ENCODE assay signal across 9 cellular contexts in the genomic region with DNA sequence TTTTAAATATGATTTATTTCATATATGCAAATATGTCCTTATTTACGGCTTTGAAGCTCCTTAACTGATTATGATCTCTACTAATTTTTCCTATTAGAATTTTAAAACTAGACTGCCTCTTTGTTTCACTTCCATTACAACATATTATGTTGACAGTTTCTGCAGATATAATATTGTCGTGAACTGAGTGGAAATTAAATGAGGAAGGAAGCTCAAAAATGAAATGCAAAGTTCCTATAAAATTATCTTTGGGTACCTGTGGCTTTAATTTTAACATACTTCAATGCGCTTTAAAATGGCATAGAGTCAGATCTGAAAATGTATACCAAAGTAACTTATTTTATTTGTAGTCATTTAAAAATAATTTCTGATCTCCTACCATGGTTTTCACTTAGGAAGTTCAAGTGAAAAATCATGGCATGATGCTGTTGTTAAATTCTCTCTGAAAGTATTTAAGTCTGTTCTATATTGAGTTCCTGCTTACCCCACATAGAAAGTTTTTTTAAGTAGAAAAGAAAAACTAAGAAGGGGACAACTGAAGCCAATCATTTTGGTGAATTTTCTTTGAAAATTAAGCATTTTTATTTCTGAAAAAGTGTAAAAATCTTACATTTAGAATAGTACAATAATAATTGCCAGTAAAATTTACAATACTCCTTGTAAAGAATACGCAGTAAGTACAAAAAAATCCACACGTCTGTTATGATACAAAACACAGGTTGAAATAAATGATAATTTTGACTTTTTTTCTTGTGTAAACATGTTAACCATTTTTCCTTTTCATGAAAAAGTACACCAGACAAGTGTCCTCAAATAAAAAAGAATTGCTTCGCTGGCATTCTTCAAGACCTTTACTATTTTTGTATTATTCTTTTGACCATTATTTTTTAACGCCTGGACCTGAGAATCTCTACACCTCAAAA. TPM values are rescaled to one million over a fixed set of nuclear protein-coding genes. Genes with fewer than 3 reads are reported as not detected.
A peak's percentile ranks its signal among the peaks of the same experiment; 100 is the strongest.
DNase-seq lines count a peak whose midpoint lies in the region; ATAC-seq and TF ChIP-seq lines count a peak whose summit lies in the region.
"Had no signal": no experiment of that assay in that cellular context is flagged by ENCODE, and none has a peak within 500 bp of the region (broad histone marks: within the 10 kb centered on the region; RNA-seq: fewer than 3 reads in every experiment).

No MANE protein-coding gene starts in this region.

- H3K4me1 ChIP-seq in HUES64 (ENCODE audit: insufficient read depth, low read length), result peaks cover 14% of the 10 kb centered on the region
- H3K4me1 ChIP-seq in mesodermal cell (ENCODE audit: control insufficient read depth, insufficient read depth, low read length, poor library complexity, severe bottlenecking), result peaks cover 4% of the 10 kb centered on the region

- DNase-seq in AG10803 (ENCODE audit: low read depth), result no peak
- peak; percentile 44 for DNase-seq in astrocyte of the spinal cord (ENCODE audit: low read depth, low spot score)
- no peak for DNase-seq in effector CD8-positive, alpha-beta T cell (lab: John Stamatoyannopoulos, UW)

- H3K27ac ChIP-seq in HUES64 (ENCODE audit: low read depth, low read length) (no peak overlapping the region), mesodermal cell (ENCODE audit: low read depth, low read length, severe bottlenecking) (no peak overlapping the region)
- H3K27ac ChIP-seq: neutrophil had no signal

- ATAC-seq in HG03432 (IDR thresholded peaks at IDR 0.05; ENCODE audit: unreplicated experiment), result no peak
- ATAC-seq in GM19463 (IDR thresholded peaks at IDR 0.05; ENCODE audit: unreplicated experiment), result no peak
- ATAC-seq in GM19452 (IDR thresholded peaks at IDR 0.05; ENCODE audit: unreplicated experiment), result no peak

- H3K9ac ChIP-seq in HUES64 (ENCODE audit: low read depth, low read length), result no peak overlapping the region

- in situ Hi-C loops in astrocyte of the spinal cord (cut with HindIII; ENCODE audit: low sequenced_read_pairs), result no loop called here

- WGBS in HUES64, result 2% methylated on average over 2 of the region's 7 CpGs
- WGBS in mesodermal cell (ENCODE audit: insufficient coverage in 2 of 2), 2 experiments, result 0% methylated on average over 2 of the region's 7 CpGs; no CpG with 5 or more reads in 1 of the 2 experiments

- H3K4me3 ChIP-seq in AG10803 (ENCODE audit: low read length) (peak overlapping the region; percentile 83), HUES64 (ENCODE audit: low read length) (peak overlapping the region; percentile 47), astrocyte of the spinal cord (ENCODE audit: low read depth, low read length) (peak overlapping the region; percentile 94), mesodermal cell (ENCODE audit: extremely low read depth, insufficient read depth, low read length, poor library complexity, severe bottlenecking) (peak overlapping the region; percentile 71)

- TF ChIP-seq CTCF in AG10803 (conservative IDR thresholded peaks at IDR 0.05; ENCODE audit: low read length) (no peak), astrocyte of the spinal cord (IDR thresholded peaks at IDR 0.05; ENCODE audit: low read depth, low read length) (no peak)

- H3K36me3 ChIP-seq in HUES64 (ENCODE audit: insufficient read depth, low read length), result no peaks in the 10 kb centered on the region
- H3K36me3 ChIP-seq in mesodermal cell (ENCODE audit: control insufficient read depth, insufficient read depth, low read length), result peaks cover 6% of the 10 kb centered on the region
- H3K36me3 ChIP-seq: neutrophil had no signal

- H3K9me3 ChIP-seq in HUES64 (ENCODE audit: insufficient read depth, low read depth, low read length), result no peaks in the 10 kb centered on the region
- H3K9me3 ChIP-seq in mesodermal cell (ENCODE audit: control insufficient read depth, low read length), result no peaks in the 10 kb centered on the region
- H3K9me3 ChIP-seq: neutrophil had no signal

- H3K27me3 ChIP-seq in HUES64 (ENCODE audit: insufficient read depth, low read length), result peaks cover 96% of the 10 kb centered on the region

RNA-seq across cellular contexts. Expression of a gene that starts 2.6 kb away (rescaled TPM):
- polyA plus RNA-seq in HUES64 (2013, experiment 1 of 2), result 0.60 TPM
- polyA plus RNA-seq in HUES64 (2013, experiment 2 of 2), result 1.3 TPM
- polyA plus RNA-seq in mesodermal cell (2013, experiment 1 of 2), result 26.0 TPM
- 31.6 TPM for polyA plus RNA-seq in mesodermal cell (2013, experiment 2 of 2)

RNA-seq across cellular contexts. Expression of a gene that starts 52.3 kb away (rescaled TPM):
- 759 TPM for polyA plus RNA-seq in HUES64 (2013, experiment 1 of 2)
- 803 TPM for polyA plus RNA-seq in HUES64 (2013, experiment 2 of 2)
- polyA plus RNA-seq in mesodermal cell (2013, experiment 1 of 2), result 799 TPM
- polyA plus RNA-seq in mesodermal cell (2013, experiment 2 of 2), result 865 TPM
